ENCODE assay signal across 1 cellular context in genomic region chr2:215828528-215829184, GRCh38.
A peak's percentile ranks its signal among the peaks of the same experiment; 100 is the strongest.
TF ChIP-seq lines count a peak whose summit lies in the region.

No MANE protein-coding gene starts in this region.

TF ChIP-seq in HepG2, 621 proteins besides CTCF, POLR2A, EP300 and RAD21 (continued from another document and continues in another):
- TF ChIP-seq NFAT5 (CRISPR knock-in tag; IDR thresholded peaks at IDR 0.05) (no peak), RFXANK (CRISPR knock-in tag; IDR thresholded peaks at IDR 0.05) (no peak), RARA (CRISPR knock-in tag; IDR thresholded peaks at IDR 0.05) (peak; percentile 54; the same call in 1 of the 2 replicates), HNRNPUL1 (IDR thresholded peaks at IDR 0.05; ENCODE audit: low read depth, low read length) (no peak), ZNF230 (CRISPR knock-in tag; IDR thresholded peaks at IDR 0.05) (no peak), ISX (CRISPR knock-in tag; conservative IDR thresholded peaks at IDR 0.05) (no peak), NFE2L1 (CRISPR knock-in tag; IDR thresholded peaks at IDR 0.05; ENCODE audit: borderline replicate concordance) (no peak), GATA4 (IDR thresholded peaks at IDR 0.05; ENCODE audit: borderline replicate concordance, low read depth) (no peak), DPF2 (CRISPR knock-in tag; IDR thresholded peaks at IDR 0.05; ENCODE audit: borderline replicate concordance, low read depth) (no peak), ERF (CRISPR knock-in tag; IDR thresholded peaks at IDR 0.05) (peak; percentile 48; the same call in 1 of the 2 replicates), ZBED4 (CRISPR knock-in tag; IDR thresholded peaks at IDR 0.05; ENCODE audit: borderline replicate concordance) (no peak), ARHGAP35 (CRISPR knock-in tag; IDR thresholded peaks at IDR 0.05; ENCODE audit: borderline replicate concordance) (no peak), CEBPB (IDR thresholded peaks at IDR 0.05; ENCODE audit: borderline replicate concordance, low read depth, low read length) (peak; percentile 96), ZNF281 (CRISPR knock-in tag; IDR thresholded peaks at IDR 0.05; ENCODE audit: borderline replicate concordance) (no peak), HMGXB4 (CRISPR knock-in tag; IDR thresholded peaks at IDR 0.05; ENCODE audit: borderline replicate concordance in 1 of 2, low read depth in 1 of 2) (peak; percentile 38 to 85; a peak in 1 of 4 replicates), SALL1 (CRISPR knock-in tag; IDR thresholded peaks at IDR 0.05) (peak; percentile 79; the same call in 1 of the 2 replicates), ZFP90 (CRISPR knock-in tag; IDR thresholded peaks at IDR 0.05; ENCODE audit: borderline replicate concordance) (no peak), TGIF2 (CRISPR knock-in tag; IDR thresholded peaks at IDR 0.05) (no peak), ZNF670 (CRISPR knock-in tag; IDR thresholded peaks at IDR 0.05; ENCODE audit: borderline replicate concordance) (no peak), CBX5 (CRISPR knock-in tag; IDR thresholded peaks at IDR 0.05; ENCODE audit: borderline replicate concordance) (peak; percentile 77; the same call in 1 of the 2 replicates), RARG (CRISPR knock-in tag; IDR thresholded peaks at IDR 0.05; ENCODE audit: low read depth) (no peak), THAP8 (CRISPR knock-in tag; IDR thresholded peaks at IDR 0.05; ENCODE audit: borderline replicate concordance) (no peak), ADNP (CRISPR knock-in tag; IDR thresholded peaks at IDR 0.05) (0 out of 2 replicates have a peak, but pooled peaks have one; percentile 64), ZNF687 (CRISPR knock-in tag; IDR thresholded peaks at IDR 0.05) (peak; percentile 38; the same call in 1 of the 2 replicates), PLRG1 (conservative IDR thresholded peaks at IDR 0.05) (no peak), TFAP4 (IDR thresholded peaks at IDR 0.05; ENCODE audit: borderline replicate concordance, low read depth) (no peak), PREB (CRISPR knock-in tag; IDR thresholded peaks at IDR 0.05) (no peak), ZNF781 (CRISPR knock-in tag; IDR thresholded peaks at IDR 0.05; ENCODE audit: borderline replicate concordance, not compliant biosample characterization) (peak; percentile 68), PHF8 (CRISPR knock-in tag; IDR thresholded peaks at IDR 0.05) (no peak), HCFC1 (IDR thresholded peaks at IDR 0.05; ENCODE audit: low read depth, low read length) (no peak), KDM5B (CRISPR knock-in tag; IDR thresholded peaks at IDR 0.05; ENCODE audit: borderline replicate concordance) (no peak), ZNF34 (CRISPR knock-in tag; IDR thresholded peaks at IDR 0.05; ENCODE audit: borderline replicate concordance) (no peak), ZNF660 (CRISPR knock-in tag; IDR thresholded peaks at IDR 0.05; ENCODE audit: borderline replicate concordance, low read depth) (no peak), MIXL1 (CRISPR knock-in tag; IDR thresholded peaks at IDR 0.05) (no peak), KAT7 (CRISPR knock-in tag; IDR thresholded peaks at IDR 0.05; ENCODE audit: borderline replicate concordance) (no peak), ZSCAN21 (CRISPR knock-in tag; IDR thresholded peaks at IDR 0.05; ENCODE audit: borderline replicate concordance) (no peak), ZNF768 (CRISPR knock-in tag; IDR thresholded peaks at IDR 0.05) (no peak), MIER3 (CRISPR knock-in tag; IDR thresholded peaks at IDR 0.05; ENCODE audit: borderline replicate concordance) (peak; percentile 40; the same call in 1 of the 2 replicates), ZNF460 (CRISPR knock-in tag; IDR thresholded peaks at IDR 0.05; ENCODE audit: borderline replicate concordance) (no peak), ZNF644 (CRISPR knock-in tag; IDR thresholded peaks at IDR 0.05; ENCODE audit: low read depth) (peak; percentile 87; the same call in 1 of the 2 replicates)
